ENCODE assay signal across 8 cellular contexts in the genomic region with DNA sequence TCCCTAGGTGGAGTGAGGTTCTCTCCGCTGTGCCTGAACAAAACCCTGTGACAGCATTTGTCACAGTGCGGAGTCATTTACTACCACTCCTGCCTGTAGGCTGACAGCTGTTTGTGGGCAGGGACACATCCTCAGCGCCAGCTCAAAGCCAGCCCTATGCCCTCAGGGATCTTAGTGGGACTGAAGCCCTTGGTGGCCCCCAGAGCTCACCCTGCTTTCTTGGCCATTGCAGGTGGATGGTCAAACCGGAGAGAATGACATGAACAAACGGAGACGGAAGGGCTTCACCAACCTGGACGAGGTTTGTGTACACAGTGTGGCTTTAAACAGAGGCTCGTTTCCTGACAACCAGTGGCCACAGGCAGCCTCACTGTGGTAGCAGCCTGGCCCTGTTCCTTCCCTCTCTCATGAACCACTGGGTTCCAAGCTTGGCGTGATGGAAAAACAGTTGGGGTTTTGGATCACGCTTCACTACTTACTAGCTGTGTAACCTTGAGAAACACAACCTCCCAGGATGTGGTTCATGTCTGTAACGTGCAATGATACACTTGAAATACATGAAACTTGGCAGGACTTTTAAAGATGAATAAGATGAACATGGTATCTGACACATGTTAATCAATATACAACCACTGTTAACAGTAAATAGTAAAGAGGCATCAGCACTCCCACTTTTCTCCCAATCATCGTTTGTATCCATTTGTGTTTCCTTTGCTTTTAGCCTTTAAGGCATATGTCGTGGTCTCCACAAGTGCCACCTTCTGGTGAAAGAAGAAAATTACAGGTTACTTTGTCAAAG.
DNase-seq lines count a peak whose midpoint lies in the region; ATAC-seq and TF ChIP-seq lines count a peak whose summit lies in the region.

No MANE protein-coding gene starts in this region.

- BruUV-seq in A673 (replicated peaks; lab: Mats Ljungman, UMichigan): no TSS peak

- no peak overlapping the region for H2AFZ ChIP-seq in mesenchymal stem cell (ENCODE audit: low read depth, low read length)

- H3K14ac ChIP-seq in mesenchymal stem cell (ENCODE audit: low read length in 2 of 2): no peak overlapping the region

- peak overlapping the region; percentile 21 for H2BK5ac ChIP-seq in mesenchymal stem cell (ENCODE audit: low read depth, low read length, poor library complexity, severe bottlenecking)

- CTCF ChIA-PET in A673 (lab: Charles Lee): interaction anchor here (0.6 kb wide), 1 partner anchor 111 kb away, joined by 3 read pairs; no protein-coding TSS in a partner anchor

- peak overlapping the region; percentile 4 for H3K9ac ChIP-seq in mesenchymal stem cell (ENCODE audit: low read length)

- H3K4ac ChIP-seq in mesenchymal stem cell (ENCODE audit: low read depth in 1 of 2, low read length in 2 of 2): no peak overlapping the region

- H2BK12ac ChIP-seq in mesenchymal stem cell (ENCODE audit: low read length in 2 of 2): peak overlapping the region in 1 of 2 experiments; percentile 69

- no peaks in the 10 kb centered on the region for H3K27me3 Mint-ChIP-seq in stimulated activated naive CD8-positive, alpha-beta T cell treated with anti-CD3 and anti-CD28 coated beads, Interleukin-15, Interleukin-2, amounts not matched to agents 100 ng/mL and 50 ng/mL, for 24 hours

- no peak overlapping the region for H4K8ac ChIP-seq in mesenchymal stem cell (ENCODE audit: low read length)

- no peaks in the 10 kb centered on the region for H3K9me3 ChIP-seq in A673 (ENCODE audit: low read depth, low read length, poor library complexity, severe bottlenecking)
- H3K9me3 ChIP-seq in mesenchymal stem cell (ENCODE audit: control insufficient read depth, low read length): no peaks in the 10 kb centered on the region

- H3K36me3 Mint-ChIP-seq in stimulated activated naive CD8-positive, alpha-beta T cell treated with anti-CD3 and anti-CD28 coated beads, Interleukin-15, Interleukin-2, amounts not matched to agents 100 ng/mL and 50 ng/mL, for 24 hours (ENCODE audit: low read depth): peaks cover 77% of the 10 kb centered on the region

- peaks cover 37% of the 10 kb centered on the region for H3K4me1 Mint-ChIP-seq in stimulated activated naive CD8-positive, alpha-beta T cell treated with anti-CD3 and anti-CD28 coated beads, Interleukin-15, Interleukin-2, amounts not matched to agents 100 ng/mL and 50 ng/mL, for 24 hours (ENCODE audit: low read depth)

- intact Hi-C loops in A673 (cut with micrococcal nuclease; ENCODE audit: unreplicated experiment): loop anchor here (1.0 to 10.0 kb wide), 3 partner anchors 46 to 189 kb away; a partner anchor contains a TSS

- TF ChIP-seq CTCF in A673 (conservative IDR thresholded peaks at IDR 0.05; ENCODE audit: low read depth, low read length): peak; percentile 61
- peak; percentile 65 for TF ChIP-seq CTCF in GM12864 (IDR thresholded peaks at IDR 0.05; ENCODE audit: low read depth, low read length, missing control alignments)
- peak; percentile 77 for TF ChIP-seq CTCF in VCaP (conservative IDR thresholded peaks at IDR 0.05)

- H3K23ac ChIP-seq in mesenchymal stem cell (ENCODE audit: low read length in 2 of 2): no peak overlapping the region

- H3K4me2 ChIP-seq in mesenchymal stem cell (ENCODE audit: low read length, poor library complexity, severe bottlenecking): no peak overlapping the region

- H2BK120ac ChIP-seq in mesenchymal stem cell (ENCODE audit: low read depth, low read length): no peak overlapping the region

- POLR2A ChIA-PET in A673 (lab: Charles Lee; ENCODE audit: low non-redundant PET): no interaction called here

- peak overlapping the region in 1 of 2 experiments; percentile 40 for H3K18ac ChIP-seq in mesenchymal stem cell (ENCODE audit: low read depth in 1 of 2, low read length in 2 of 2)

- peak overlapping the region; percentile 82 for H2AK5ac ChIP-seq in mesenchymal stem cell (ENCODE audit: low read length, severe bottlenecking)

- DNase-seq in A673 (ENCODE audit: low spot score): peak; percentile 67
- DNase-seq in GM12864 (ENCODE audit: low read depth): peak; percentile 15
- peak; percentile 89 for DNase-seq in NCI-H1694 treated with DMSO at 0.1 percent for 48 hours (lab: John Stamatoyannopoulos, UW)
- peak; percentile 81 for DNase-seq in dermis blood vessel endothelial cell
- DNase-seq in mesenchymal stem cell: peak; percentile 78

- WGBS in mesenchymal stem cell: 69% methylated on average over 10 of the region's 13 CpGs

- peak; percentile 70 for ATAC-seq in HG02610 (IDR thresholded peaks at IDR 0.05; ENCODE audit: unreplicated experiment)

- peak overlapping the region; percentile 36 for H2BK15ac ChIP-seq in mesenchymal stem cell (ENCODE audit: low read depth, poor library complexity, severe bottlenecking)

- H3K27ac Mint-ChIP-seq in stimulated activated naive CD8-positive, alpha-beta T cell treated with anti-CD3 and anti-CD28 coated beads, Interleukin-15, Interleukin-2, amounts not matched to agents 100 ng/mL and 50 ng/mL, for 24 hours: peak overlapping the region; percentile 88

- H3K79me1 ChIP-seq in mesenchymal stem cell (replicated peaks; ENCODE audit: low read length, poor library complexity, severe bottlenecking): peaks cover 16% of the 10 kb centered on the region

- H3K27ac ChIP-seq in A673 (ENCODE audit: low read depth, low read length, poor library complexity, severe bottlenecking) (no peak overlapping the region), VCaP (peak overlapping the region; percentile 69), mesenchymal stem cell (ENCODE audit: low read length, poor library complexity, severe bottlenecking) (peak overlapping the region; percentile 90)

- no peaks in the 10 kb centered on the region for H3K4me1 ChIP-seq in A673 (ENCODE audit: insufficient read depth, low read length, poor library complexity, severe bottlenecking)
- H3K4me1 ChIP-seq in mesenchymal stem cell (ENCODE audit: control insufficient read depth, insufficient read depth, low read depth, low read length): peaks cover 14% of the 10 kb centered on the region

- H3K9me3 Mint-ChIP-seq in stimulated activated naive CD8-positive, alpha-beta T cell treated with anti-CD3 and anti-CD28 coated beads, Interleukin-15, Interleukin-2, amounts not matched to agents 100 ng/mL and 50 ng/mL, for 24 hours: no peaks in the 10 kb centered on the region

- no peak overlapping the region for H4K91ac ChIP-seq in mesenchymal stem cell (ENCODE audit: low read length)

- H3K27me3 ChIP-seq in A673 (replicated peaks; ENCODE audit: insufficient read depth, low read depth, low read length, poor library complexity) (no peaks in the 10 kb centered on the region), mesenchymal stem cell (ENCODE audit: control insufficient read depth in 1 of 2, insufficient read depth in 1 of 2, low read length in 2 of 2) (no peaks in the 10 kb centered on the region)

- H3K4me3 Mint-ChIP-seq in stimulated activated naive CD8-positive, alpha-beta T cell treated with anti-CD3 and anti-CD28 coated beads, Interleukin-15, Interleukin-2, amounts not matched to agents 100 ng/mL and 50 ng/mL, for 24 hours: peak overlapping the region; percentile 42

- no peak overlapping the region for H3K4me3 ChIP-seq in A673 (ENCODE audit: low read depth, low read length, poor library complexity, severe bottlenecking)
- H3K4me3 ChIP-seq in GM12864 (ENCODE audit: low read depth, low read length): no peak overlapping the region
- no peak overlapping the region for H3K4me3 ChIP-seq in mesenchymal stem cell (ENCODE audit: insufficient read depth in 1 of 2, low read depth in 1 of 2, low read length in 2 of 2)

- H3K36me3 ChIP-seq in A673 (ENCODE audit: insufficient read depth, low read length, poor library complexity, severe bottlenecking) (no peaks in the 10 kb centered on the region), mesenchymal stem cell (ENCODE audit: control insufficient read depth in 1 of 2, insufficient read depth in 2 of 2, low read depth in 1 of 2, low read length in 2 of 2) (peaks cover 36 to 41% of the 10 kb centered on the region in 2 experiments)

Comparison
In these comparisons a context has a peak if more than half of its experiments do, and no peak if none do; other contexts are left out.
1. DNase-seq: peak in every context shown above with its lines; median percentile 89 in NCI-H1694 treated with DMSO at 0.1 percent for 48 hours; 81 in dermis blood vessel endothelial cell; 78 in mesenchymal stem cell; 67 in A673; 15 in GM12864.